Comparison of ENCODE assay signal across 11 cellular contexts in the genomic region with DNA sequence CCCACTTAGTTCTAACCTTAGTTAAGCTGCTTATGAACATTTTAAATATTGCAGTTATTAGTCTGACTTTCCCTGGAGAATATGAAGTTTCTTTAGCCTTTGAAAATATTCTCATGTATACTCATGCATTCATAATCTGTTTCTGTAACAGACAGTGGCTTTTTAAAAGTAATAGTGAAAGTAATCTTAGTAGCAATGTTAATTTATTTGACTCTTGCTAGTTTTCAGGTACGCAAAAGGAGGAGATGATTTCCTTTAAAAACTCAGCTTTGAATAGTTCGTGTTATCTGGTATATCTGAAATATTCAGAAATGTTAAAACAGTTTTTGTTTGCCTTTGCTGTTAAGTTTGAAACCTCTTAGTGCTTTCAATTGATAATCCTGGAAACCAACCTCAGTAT. TPM values are rescaled to one million over a fixed set of nuclear protein-coding genes. Genes with fewer than 3 reads are reported as not detected.
DNase-seq lines count a peak whose midpoint lies in the region; ATAC-seq, FAIRE-seq and TF ChIP-seq lines count a peak whose summit lies in the region.
"Had no signal": no experiment of that assay in that cellular context is flagged by ENCODE, and none has a peak within 500 bp of the region (broad histone marks: within the 10 kb centered on the region; RNA-seq: fewer than 3 reads in every experiment).

No MANE protein-coding gene starts in this region.

- H3K27me3 Mint-ChIP-seq in activated T-cell treated with anti-CD3 and anti-CD28 coated beads, Interleukin-2, amount 50 U/mL, for 24 hours: no peaks in the 10 kb centered on the region
- no peaks in the 10 kb centered on the region for H3K27me3 Mint-ChIP-seq in activated CD8-positive, alpha-beta T cell treated with anti-CD3 and anti-CD28 coated beads for 36 hours

- H3K4me3 ChIP-seq in suprapubic skin: peak overlapping the region; percentile 94

- CTCF ChIA-PET in activated CD8-positive, alpha-beta T cell treated with anti-CD3 and anti-CD28 coated beads for 36 hours (lab: Charles Lee): interaction anchor here (1.1 to 7.7 kb wide), 5 partner anchors 31 to 67 kb away, joined by 3 to 48 read pairs (median 24); no protein-coding TSS in a partner anchor

- 37% methylated on average over 2 of the region's 2 CpGs for WGBS in suprapubic skin

- H3K4me1 ChIP-seq in suprapubic skin: peaks cover 73% of the 10 kb centered on the region

- POLR2A ChIA-PET in activated CD8-positive, alpha-beta T cell treated with anti-CD3 and anti-CD28 coated beads for 36 hours (lab: Charles Lee): interaction anchor here (1.1 to 13.6 kb wide), 6 partner anchors 24 to 194 kb away, joined by 3 to 278 read pairs (median 63); partner anchors contain the start of genes NDUFV2 and TWSG1

- no peak overlapping the region for H3K27ac ChIP-seq in suprapubic skin

- no peak for ATAC-seq in activated CD8-positive, alpha-beta T cell treated with anti-CD3 and anti-CD28 coated beads for 36 hours
- ATAC-seq in GM21515 (IDR thresholded peaks at IDR 0.05; ENCODE audit: unreplicated experiment): no peak

- no peaks in the 10 kb centered on the region for H3K9me3 Mint-ChIP-seq in activated T-cell treated with anti-CD3 and anti-CD28 coated beads, Interleukin-2, amount 50 U/mL, for 24 hours
- H3K9me3 Mint-ChIP-seq in activated CD8-positive, alpha-beta T cell treated with anti-CD3 and anti-CD28 coated beads for 36 hours: peaks cover 6% of the 10 kb centered on the region

- H3K27me3 ChIP-seq in suprapubic skin: no peaks in the 10 kb centered on the region
- H3K27me3 ChIP-seq: uterus had no signal

- no peaks in the 10 kb centered on the region for H3K36me3 ChIP-seq in suprapubic skin
- H3K36me3 ChIP-seq: uterus had no signal

- no peak for TF ChIP-seq CTCF in activated CD8-positive, alpha-beta T cell treated with anti-CD3 and anti-CD28 coated beads for 36 hours (IDR thresholded peaks at IDR 0.05)
- no peak for TF ChIP-seq CTCF in suprapubic skin (IDR thresholded peaks at IDR 0.05)

- H3K4me1 Mint-ChIP-seq in activated T-cell treated with anti-CD3 and anti-CD28 coated beads, Interleukin-2, amount 50 U/mL, for 24 hours (ENCODE audit: low read depth): peaks cover 66% of the 10 kb centered on the region
- H3K4me1 Mint-ChIP-seq in activated CD8-positive, alpha-beta T cell treated with anti-CD3 and anti-CD28 coated beads for 36 hours (ENCODE audit: low read depth): peaks cover 57% of the 10 kb centered on the region

- intact Hi-C loops in activated CD8-positive, alpha-beta T cell treated with anti-CD3 and anti-CD28 coated beads for 36 hours (cut with micrococcal nuclease): no loop called here

- peak overlapping the region; percentile 88 for H3K4me3 Mint-ChIP-seq in activated T-cell treated with anti-CD3 and anti-CD28 coated beads, Interleukin-2, amount 50 U/mL, for 24 hours
- peak overlapping the region; percentile 90 for H3K4me3 Mint-ChIP-seq in activated CD8-positive, alpha-beta T cell treated with anti-CD3 and anti-CD28 coated beads for 36 hours

- FAIRE-seq in islet of Langerhans (lab: Jason Lieb, UNC): peak; percentile 68
- no peak for FAIRE-seq in GM12891 (lab: Jason Lieb, UNC)

- TF ChIP-seq POLR2A in suprapubic skin (IDR thresholded peaks at IDR 0.05) (no peak), GM12891 (IDR thresholded peaks at IDR 0.05; ENCODE audit: low read depth, low read length) (no peak)

- no peak for DNase-seq in activated T-cell treated with anti-CD3 and anti-CD28 coated beads, Interleukin-2, amount 50 U/mL, for 24 hours
- DNase-seq in activated T-cell treated with anti-CD3 and anti-CD28 coated beads, Interleukin-2, amount 50 U/mL, for 1 hour: no peak
- no peak for DNase-seq in activated CD8-positive, alpha-beta T cell treated with anti-CD3 and anti-CD28 coated beads for 36 hours
- DNase-seq in suprapubic skin (ENCODE audit: low spot score in 2 of 2) (no peak), GM12891 (ENCODE audit: insufficient read length, low spot score) (no peak), HuH-7.5 (ENCODE audit: low spot score) (no peak)
- DNase-seq: midbrain, NCI-H1105 treated with DMSO at 0.1 percent for 48 hours, uterus had no signal

- TF ChIP-seq EP300 in suprapubic skin (IDR thresholded peaks at IDR 0.05): no peak

- H3K27ac Mint-ChIP-seq in activated T-cell treated with anti-CD3 and anti-CD28 coated beads, Interleukin-2, amount 50 U/mL, for 24 hours: peak overlapping the region; percentile 98
- H3K27ac Mint-ChIP-seq in activated CD8-positive, alpha-beta T cell treated with anti-CD3 and anti-CD28 coated beads for 36 hours: peak overlapping the region; percentile 86

- H3K36me3 Mint-ChIP-seq in activated T-cell treated with anti-CD3 and anti-CD28 coated beads, Interleukin-2, amount 50 U/mL, for 24 hours (ENCODE audit: low read depth): peaks cover 55% of the 10 kb centered on the region
- peaks cover 41% of the 10 kb centered on the region for H3K36me3 Mint-ChIP-seq in activated CD8-positive, alpha-beta T cell treated with anti-CD3 and anti-CD28 coated beads for 36 hours (ENCODE audit: low read depth)

- no peaks in the 10 kb centered on the region for H3K9me3 ChIP-seq in suprapubic skin
- H3K9me3 ChIP-seq: uterus had no signal

TF ChIP-seq in GM12891, 5 proteins besides CTCF, POLR2A, EP300 and RAD21:
- no peak for TF ChIP-seq POLR2AphosphoS5 (IDR thresholded peaks at IDR 0.05; ENCODE audit: low read depth, low read length)
- no peak for TF ChIP-seq SPI1 (IDR thresholded peaks at IDR 0.05; ENCODE audit: low read depth, low read length)
- no peak for TF ChIP-seq PAX5 (IDR thresholded peaks at IDR 0.05; ENCODE audit: insufficient read depth, low read length, severe bottlenecking)
- TF ChIP-seq TAF1 (IDR thresholded peaks at IDR 0.05; ENCODE audit: low read depth, low read length): no peak
- no peak for TF ChIP-seq POU2F2 (IDR thresholded peaks at IDR 0.05; ENCODE audit: low read depth, low read length)

RNA-seq across cellular contexts. Expression of gene ANKRD12, which starts 3.8 kb away (rescaled TPM):
- 10 to 100 TPM; 62.5 to 68.4 TPM for total RNA-seq in activated CD8-positive, alpha-beta T cell treated with anti-CD3 and anti-CD28 coated beads for 36 hours
- 100 to 1,000 TPM in 1 of 4 donors, 10 to 100 TPM in 3; 41.0 to 107 (median 60.8) TPM for total RNA-seq in suprapubic skin
- polyA plus RNA-seq in GM12891 (2012; ENCODE audit: low read depth, missing spikeins): 13.4 TPM

RNA-seq across cellular contexts. Expression of gene NDUFV2, which starts 37.9 kb away (rescaled TPM):
- total RNA-seq in activated CD8-positive, alpha-beta T cell treated with anti-CD3 and anti-CD28 coated beads for 36 hours: 100 to 1,000 TPM; 324 to 332 TPM
- 100 to 1,000 TPM; 107 to 137 (median 124) TPM for total RNA-seq in suprapubic skin
- polyA plus RNA-seq in GM12891 (2012; ENCODE audit: low read depth, missing spikeins): 236 TPM
